In the genomic region with DNA sequence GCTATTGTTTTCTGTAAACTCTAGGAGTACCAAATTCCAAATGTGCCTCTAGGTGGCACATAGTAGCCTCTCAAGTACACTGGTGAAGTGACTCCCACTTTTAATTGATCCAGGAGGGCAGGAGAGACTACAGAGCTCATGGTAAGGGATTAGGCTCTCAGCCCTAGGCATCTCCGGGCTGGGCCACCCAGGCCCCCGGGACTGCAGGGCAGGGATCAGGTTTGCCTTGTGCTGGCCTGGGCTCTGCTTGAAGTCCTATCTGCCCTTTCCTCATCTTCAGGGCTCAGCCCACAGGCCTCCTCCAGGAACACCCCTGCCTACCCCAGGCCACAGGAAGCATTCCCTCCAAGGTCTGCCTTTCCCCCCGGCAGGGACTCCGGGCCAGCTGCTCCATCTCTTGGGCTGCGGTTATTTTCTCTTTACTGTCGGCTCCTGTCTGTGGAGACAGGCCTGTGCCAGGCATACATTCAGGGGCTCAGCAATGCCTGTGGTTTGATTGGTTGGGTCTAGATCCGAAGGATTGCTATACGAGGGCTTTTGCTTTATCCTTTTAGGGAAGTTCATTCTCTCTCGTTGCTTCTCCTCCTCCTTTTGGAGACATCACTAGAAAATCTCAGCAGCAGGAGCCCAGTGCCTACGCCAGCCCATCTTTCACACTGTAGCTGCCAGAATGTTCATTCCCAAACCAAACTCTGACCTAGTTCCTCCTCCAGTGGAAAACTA, we compare ENCODE assay signal across 8 cellular contexts. TPM values are rescaled to one million over a fixed set of nuclear protein-coding genes. Genes with fewer than 3 reads are reported as not detected.
DNase-seq lines count a peak whose midpoint lies in the region; ATAC-seq, FAIRE-seq and TF ChIP-seq lines count a peak whose summit lies in the region.

No MANE protein-coding gene starts in this region.

- TF ChIP-seq CTCF in astrocyte of the cerebellum (IDR thresholded peaks at IDR 0.05; ENCODE audit: low read depth, low read length, missing control alignments) (peak; percentile 34), keratinocyte (optimal IDR thresholded peaks at IDR 0.05 in 1 of 3, IDR thresholded peaks at IDR 0.05 in 1 of 3, conservative IDR thresholded peaks at IDR 0.05 in 1 of 3; ENCODE audit: extremely low read depth in 1 of 3, insufficient read depth in 2 of 3, low read length in 3 of 3) (peak in 1 of 3 experiments; percentile 25), transverse colon (IDR thresholded peaks at IDR 0.05) (no peak)

- H4K20me1 ChIP-seq in keratinocyte (ENCODE audit: control insufficient read depth, extremely low read depth, insufficient read depth, low read length), result no peaks in the 10 kb centered on the region

- H3K27me3 Mint-ChIP-seq in activated CD4-positive, alpha-beta T cell treated with anti-CD3 and anti-CD28 coated beads, Interleukin-2, amount 10 ng/mL, durations not matched to agents 24 days and 14 days, result peaks cover 19% of the 10 kb centered on the region
- peaks cover 0 to 19% (median 6%) of the 10 kb centered on the region in 3 donors for H3K27me3 Mint-ChIP-seq in immature natural killer cell (ENCODE audit: low read depth in 3 of 3)

- H3K27me3 ChIP-seq in keratinocyte (ENCODE audit: control insufficient read depth, extremely low read depth, insufficient read depth, low read length) (no peaks in the 10 kb centered on the region), transverse colon (no peaks in the 10 kb centered on the region)

- no peak overlapping the region for H3K27ac Mint-ChIP-seq in activated CD4-positive, alpha-beta T cell treated with anti-CD3 and anti-CD28 coated beads, Interleukin-2, amount 10 ng/mL, durations not matched to agents 24 days and 14 days
- no peak overlapping the region for H3K27ac Mint-ChIP-seq in activated naive CD4-positive, alpha-beta T cell treated with anti-CD3 and anti-CD28 coated beads, Interleukin-2, amount 50 U/mL, for 72 hours
- no peak overlapping the region for H3K27ac Mint-ChIP-seq in immature natural killer cell

- in situ Hi-C loops in astrocyte of the cerebellum (cut with HindIII; ENCODE audit: low sequenced_read_pairs), result loop anchor here (5.0 kb wide), 1 partner anchor 72 kb away; no protein-coding TSS in a partner anchor
- in situ Hi-C loops in transverse colon (cut with MboI; ENCODE audit: low pct_ligation_motif_present in 1 of 4, low pct_unique_long_range_greater_than_20kb in 1 of 4, low sequenced_read_pairs in 3 of 4), result loop anchor here in 2 of 4 donors (10.0 to 25.0 kb wide), 2 partner anchors 477 to 485 kb away; no protein-coding TSS in a partner anchor

- no peak overlapping the region for H2AFZ ChIP-seq in keratinocyte (ENCODE audit: control insufficient read depth, low read length)

- H3K4me2 ChIP-seq in keratinocyte (ENCODE audit: control insufficient read depth, extremely low read depth, insufficient read depth, low read depth, low read length), result no peak overlapping the region

- no peaks in the 10 kb centered on the region for H3K9me1 ChIP-seq in keratinocyte (ENCODE audit: control insufficient read depth, extremely low read depth, insufficient read depth, low read length)

- H3K36me3 ChIP-seq in keratinocyte (ENCODE audit: control insufficient read depth in 2 of 2, extremely low read depth in 1 of 2, insufficient read depth in 2 of 2, low read length in 2 of 2) (no peaks in the 10 kb centered on the region), transverse colon (no peaks in the 10 kb centered on the region)

- peaks cover 5% of the 10 kb centered on the region for H3K79me2 ChIP-seq in keratinocyte (ENCODE audit: control insufficient read depth, insufficient read depth, low read length)

- H3K4me3 ChIP-seq in astrocyte of the cerebellum (ENCODE audit: low read depth, low read length), result no peak overlapping the region
- H3K4me3 ChIP-seq in keratinocyte (ENCODE audit: control insufficient read depth in 2 of 3, extremely low read depth in 1 of 3, insufficient read depth in 2 of 3, low read depth in 1 of 3, low read length in 3 of 3), result no peak overlapping the region
- no peak overlapping the region for H3K4me3 ChIP-seq in transverse colon

- H3K9me3 ChIP-seq in keratinocyte (ENCODE audit: control insufficient read depth, low read depth, low read length) (no peaks in the 10 kb centered on the region), transverse colon (no peaks in the 10 kb centered on the region)

- H3K9me3 Mint-ChIP-seq in activated CD4-positive, alpha-beta T cell treated with anti-CD3 and anti-CD28 coated beads, Interleukin-2, amount 10 ng/mL, durations not matched to agents 24 days and 14 days, result no peaks in the 10 kb centered on the region
- H3K9me3 Mint-ChIP-seq in activated naive CD4-positive, alpha-beta T cell treated with anti-CD3 and anti-CD28 coated beads, Interleukin-2, amount 50 U/mL, for 72 hours, result no peaks in the 10 kb centered on the region
- peaks cover 0 to 2% (median 0%) of the 10 kb centered on the region in 6 donors for H3K9me3 Mint-ChIP-seq in immature natural killer cell

- TF ChIP-seq EP300 in transverse colon (IDR thresholded peaks at IDR 0.05; ENCODE audit: low read depth), result no peak

- H3K27ac ChIP-seq in keratinocyte (ENCODE audit: control insufficient read depth, insufficient read depth, low read length), result no peak overlapping the region
- peak overlapping the region; percentile 82 to 99 (median 92) for H3K27ac ChIP-seq in transverse colon

- peak; percentile 9 for FAIRE-seq in keratinocyte (lab: Jason Lieb, UNC)

- no peaks in the 10 kb centered on the region for H3K4me1 Mint-ChIP-seq in activated CD4-positive, alpha-beta T cell treated with anti-CD3 and anti-CD28 coated beads, Interleukin-2, amount 10 ng/mL, durations not matched to agents 24 days and 14 days
- no peaks in the 10 kb centered on the region for H3K4me1 Mint-ChIP-seq in immature natural killer cell

- H3K4me3 Mint-ChIP-seq in activated CD4-positive, alpha-beta T cell treated with anti-CD3 and anti-CD28 coated beads, Interleukin-2, amount 10 ng/mL, durations not matched to agents 24 days and 14 days, result no peak overlapping the region
- no peak overlapping the region for H3K4me3 Mint-ChIP-seq in immature natural killer cell

- DNase-seq in NCI-H345 (lab: John Stamatoyannopoulos, UW) (peak; percentile 16), NCI-H345 treated with DMSO at 0.1 percent for 48 hours (lab: John Stamatoyannopoulos, UW; ENCODE audit: unreplicated experiment) (no peak), astrocyte of the cerebellum (ENCODE audit: low read depth) (no peak), keratinocyte (ENCODE audit: low read depth, low spot score) (no peak), transverse colon (no peak), immature natural killer cell (no peak)
- no peak for DNase-seq in activated CD4-positive, alpha-beta T cell treated with anti-CD3 and anti-CD28 coated beads, Interleukin-2, amount 10 ng/mL, durations not matched to agents 24 days and 14 days
- no peak for DNase-seq in activated naive CD4-positive, alpha-beta T cell treated with anti-CD3 and anti-CD28 coated beads, Interleukin-2, amount 50 U/mL, for 72 hours (ENCODE audit: low spot score in 2 of 2)

- H3K9ac ChIP-seq in keratinocyte (ENCODE audit: control insufficient read depth, extremely low read depth, insufficient read depth, low read length), result no peak overlapping the region

- no peak for TF ChIP-seq POLR2A in transverse colon (IDR thresholded peaks at IDR 0.05)

- no peaks in the 10 kb centered on the region for H3K36me3 Mint-ChIP-seq in activated CD4-positive, alpha-beta T cell treated with anti-CD3 and anti-CD28 coated beads, Interleukin-2, amount 10 ng/mL, durations not matched to agents 24 days and 14 days (ENCODE audit: low read depth)
- H3K36me3 Mint-ChIP-seq in activated naive CD4-positive, alpha-beta T cell treated with anti-CD3 and anti-CD28 coated beads, Interleukin-2, amount 50 U/mL, for 72 hours, result no peaks in the 10 kb centered on the region
- no peaks in the 10 kb centered on the region for H3K36me3 Mint-ChIP-seq in immature natural killer cell

- 55 to 56% methylated on average over 3 to 10 of the region's 10 CpGs for WGBS in transverse colon (ENCODE audit: low coverage in 1 of 2), 2 donors

- peaks cover 28% of the 10 kb centered on the region for H3K4me1 ChIP-seq in keratinocyte (ENCODE audit: control insufficient read depth, extremely low read depth, insufficient read depth, low read length)
- H3K4me1 ChIP-seq in transverse colon, result peaks cover 12 to 54% (median 23%) of the 10 kb centered on the region in 4 donors

- dilution Hi-C loops in keratinocyte (cut with MboI; ENCODE audit: extremely low pct_ligation_motif_present, low sequenced_read_pairs), result no loop called here

- ATAC-seq in activated naive CD4-positive, alpha-beta T cell treated with anti-CD3 and anti-CD28 coated beads, Interleukin-2, amount 50 U/mL, for 72 hours, result no peak

- intact Hi-C loops in transverse colon (cut with DNase I; ENCODE audit: low total_unique reads), result loop anchor here (5.0 kb wide), 1 partner anchor 487 kb away; no protein-coding TSS in a partner anchor
- intact Hi-C loops in activated CD4-positive, alpha-beta T cell treated with anti-CD3 and anti-CD28 coated beads, Interleukin-2, amount 10 ng/mL, durations not matched to agents 24 days and 14 days (cut with micrococcal nuclease), result loop anchor here (5.0 kb wide), 1 partner anchor 487 kb away; no protein-coding TSS in a partner anchor

RNA-seq across cellular contexts. Expression of gene PARVA, which starts 32.8 kb away (rescaled TPM):
- 21.1 to 47.8 TPM (median 28.9 TPM) in 3 replicates for polyA plus RNA-seq in keratinocyte
- polyA plus RNA-seq in keratinocyte (2011; ENCODE audit: low read depth), result 19.1 TPM
- polyA plus RNA-seq in keratinocyte (2011; cell fraction: cytosol; rRNA removed), result 37.9 and 50.8 TPM in 2 replicates
- polyA plus RNA-seq in keratinocyte (2011; cell fraction: nucleus; rRNA removed), result 28.1 and 28.2 TPM in 2 replicates
- 18.1 and 37.9 TPM in 2 replicates for polyA plus RNA-seq in keratinocyte (2012; ENCODE audit: low replicate concordance)
- 32.1 to 41.8 TPM (median 37.0 TPM) in 3 replicates for polyA minus RNA-seq in keratinocyte
- 27.6 TPM for polyA minus RNA-seq in keratinocyte (2011; cell fraction: cytosol; rRNA and poly(A)+ RNA removed)
- 16.5 and 37.0 TPM in 2 replicates for polyA minus RNA-seq in keratinocyte (2011; cell fraction: nucleus; rRNA and poly(A)+ RNA removed)
- total RNA-seq in transverse colon, result 10 to 100 TPM; 34.3 to 82.0 (median 45.1) TPM
- total RNA-seq in activated CD4-positive, alpha-beta T cell treated with anti-CD3 and anti-CD28 coated beads, Interleukin-2, amount 10 ng/mL, durations not matched to agents 24 days and 14 days, result not detected in 2 replicates
- under 1 TPM in 1 of 2 donors, not detected in 1; 0.20 TPM for total RNA-seq in activated naive CD4-positive, alpha-beta T cell treated with anti-CD3 and anti-CD28 coated beads, Interleukin-2, amount 50 U/mL, for 72 hours
- not detected for polyA plus RNA-seq in immature natural killer cell

Comparison
In these comparisons a context has a peak if more than half of its experiments do, and no peak if none do; other contexts are left out.
1. RNA of gene PARVA, which starts 32.8 kb away (total RNA-seq): 34.3 to 82.0 TPM in transverse colon; 0.20 TPM in activated naive CD4-positive, alpha-beta T cell treated with anti-CD3 and anti-CD28 coated beads, Interleukin-2, amount 50 U/mL, for 72 hours and not detected in activated CD4-positive, alpha-beta T cell treated with anti-CD3 and anti-CD28 coated beads, Interleukin-2, amount 10 ng/mL, durations not matched to agents 24 days and 14 days; every median in the first group is over 10 times any median in the second.